ENCODE assay signal across 19 cellular contexts in genomic region chr2:27282892-27283291, GRCh38. TPM values are rescaled to one million over a fixed set of nuclear protein-coding genes. Genes with fewer than 3 reads are reported as not detected.
DNase-seq lines count a peak whose midpoint lies in the region; ATAC-seq, FAIRE-seq and TF ChIP-seq lines count a peak whose summit lies in the region.
"Had no signal": no experiment of that assay in that cellular context is flagged by ENCODE, and none has a peak within 500 bp of the region (broad histone marks: within the 10 kb centered on the region; RNA-seq: fewer than 3 reads in every experiment).

No MANE protein-coding gene starts in this region.

- peaks cover 19% of the 10 kb centered on the region for H3K4me1 Mint-ChIP-seq in endodermal cell

- no peak for TF ChIP-seq RAD21 in A549 (conservative IDR thresholded peaks at IDR 0.05 in 1 of 2, IDR thresholded peaks at IDR 0.05 in 1 of 2)

- H3K9me3 ChIP-seq in A549 (no peaks in the 10 kb centered on the region), HUES48 (ENCODE audit: control insufficient read depth, insufficient read depth, low read length) (no peaks in the 10 kb centered on the region), endodermal cell (ENCODE audit: control insufficient read depth, low read length) (no peaks in the 10 kb centered on the region), left lung (no peaks in the 10 kb centered on the region), small intestine (ENCODE audit: control insufficient read depth, low read depth) (no peaks in the 10 kb centered on the region)
- H3K9me3 ChIP-seq: colonic mucosa, thyroid gland had no signal

- no peak for TF ChIP-seq EP300 in A549 (IDR thresholded peaks at IDR 0.05)

- peaks cover 26% of the 10 kb centered on the region for H3K4me1 ChIP-seq in A549
- peaks cover 33% of the 10 kb centered on the region for H3K4me1 ChIP-seq in HUES48 (ENCODE audit: control insufficient read depth, insufficient read depth, low read length)
- peaks cover 16% of the 10 kb centered on the region for H3K4me1 ChIP-seq in endodermal cell (ENCODE audit: control insufficient read depth, insufficient read depth, low read length)
- peaks cover 0 to 4% of the 10 kb centered on the region in 2 donors for H3K4me1 ChIP-seq in left lung
- no peaks in the 10 kb centered on the region for H3K4me1 ChIP-seq in small intestine (ENCODE audit: control insufficient read depth in 2 of 2, insufficient read depth in 1 of 2, low read depth in 1 of 2, low read length in 1 of 2)
- H3K4me1 ChIP-seq: colonic mucosa had no signal

- peaks cover 9% of the 10 kb centered on the region; the same call in 1 of the 2 replicates for H3K27me3 ChIP-seq in HUES48 (ENCODE audit: control insufficient read depth, insufficient read depth, low read length)
- H3K27me3 ChIP-seq in endodermal cell (ENCODE audit: control insufficient read depth, insufficient read depth, low read length, poor library complexity, severe bottlenecking) = no peaks in the 10 kb centered on the region
- peaks cover 0 to 23% of the 10 kb centered on the region in 2 donors for H3K27me3 ChIP-seq in left lung
- peaks cover 0 to 15% of the 10 kb centered on the region in 2 donors for H3K27me3 ChIP-seq in small intestine (ENCODE audit: control insufficient read depth in 2 of 2, insufficient read depth in 2 of 2, low read length in 2 of 2)
- H3K27me3 ChIP-seq: colonic mucosa, thyroid gland had no signal

- H3K27ac ChIP-seq in A549 (peak overlapping the region; percentile 38 to 75), HUES48 (ENCODE audit: low read depth, low read length) (peak overlapping the region; percentile 48), endodermal cell (ENCODE audit: low read depth, low read length) (no peak overlapping the region), left lung (no peak overlapping the region), small intestine (ENCODE audit: low read depth in 1 of 2, low read length in 1 of 2) (no peak overlapping the region)
- H3K27ac ChIP-seq: colonic mucosa had no signal

- H3K27ac Mint-ChIP-seq in endodermal cell = peak overlapping the region; percentile 90
- H3K27ac Mint-ChIP-seq: activated CD8-positive, alpha-beta T cell treated with anti-CD3 and anti-CD28 coated beads, Interleukin-2, amount 10 ng/mL, durations not matched to agents 7 days and 5 days; activated T-helper 17 cell treated with anti-CD3 and anti-CD28 coated beads, Interleukin-2, amount 50 U/mL, for 72 hours; naive thymus-derived CD8-positive, alpha-beta T cell had no signal

- POLR2A ChIA-PET in A549 (lab: Yijun Ruan, JAX) = no interaction called here

- peaks cover 10% of the 10 kb centered on the region for H3K27me3 Mint-ChIP-seq in endodermal cell (ENCODE audit: insufficient read depth)

- CTCF ChIA-PET in A549 (lab: Yijun Ruan, JAX) = interaction anchor here (0.6 to 12.1 kb wide), 13 partner anchors 13 to 437 kb away, joined by 3 to 394 read pairs (median 8); partner anchors contain the start of gene SLC30A3

- no peak for FAIRE-seq in A549 (lab: Jason Lieb, UNC)
- no peak for FAIRE-seq in small intestine (lab: Jason Lieb, UNC)

- H3K9ac ChIP-seq in HUES48 (ENCODE audit: low read depth, low read length) = peak overlapping the region; percentile 22; the same call in 1 of the 2 replicates
- H3K9ac ChIP-seq in endodermal cell (ENCODE audit: extremely low read depth, low read length, poor library complexity, severe bottlenecking) = no peak overlapping the region

- no peaks in the 10 kb centered on the region for H3K36me3 ChIP-seq in HUES48 (ENCODE audit: control insufficient read depth, insufficient read depth, low read length)
- no peaks in the 10 kb centered on the region for H3K36me3 ChIP-seq in endodermal cell (ENCODE audit: control insufficient read depth, insufficient read depth, low read length)
- no peaks in the 10 kb centered on the region for H3K36me3 ChIP-seq in left lung
- H3K36me3 ChIP-seq in small intestine (ENCODE audit: control insufficient read depth in 2 of 2, insufficient read depth in 2 of 2, low read length in 2 of 2) = no peaks in the 10 kb centered on the region
- H3K36me3 ChIP-seq: colonic mucosa, thyroid gland had no signal

- intact Hi-C loops in left lung (cut with DNase I) = loop anchor here in 1 of 2 donors (10.0 kb wide), 1 partner anchor 188 kb away; no protein-coding TSS in a partner anchor

- H3K4me3 ChIP-seq in A549 = no peak overlapping the region
- H3K4me3 ChIP-seq in HUES48 (ENCODE audit: low read depth, low read length) = peak overlapping the region; percentile 49
- no peak overlapping the region for H3K4me3 ChIP-seq in endodermal cell (ENCODE audit: low read length)
- H3K4me3 ChIP-seq in left lung = no peak overlapping the region
- H3K4me3 ChIP-seq in small intestine (ENCODE audit: low read depth in 1 of 2, low read length in 2 of 2) = no peak overlapping the region
- no peak overlapping the region for H3K4me3 ChIP-seq in foreskin fibroblast (ENCODE audit: low read depth in 1 of 2, low read length in 2 of 2)
- H3K4me3 ChIP-seq: colonic mucosa, thyroid gland had no signal

- DNase-seq in A549 (ENCODE audit: low read depth in 1 of 2, low spot score in 1 of 2) = peak in 1 of 2 experiments; percentile 31
- DNase-seq in endodermal cell = peak; percentile 77
- no peak for DNase-seq in left lung
- DNase-seq in small intestine = no peak
- no peak for DNase-seq in foreskin fibroblast
- DNase-seq in amniotic stem cell (lab: John Stamatoyannopoulos, UW) = no peak
- DNase-seq in NCI-H510A treated with DMSO at 0.1 percent for 48 hours (lab: John Stamatoyannopoulos, UW) = no peak
- DNase-seq: activated CD8-positive, alpha-beta T cell treated with anti-CD3 and anti-CD28 coated beads, Interleukin-2, amount 10 ng/mL, durations not matched to agents 7 days and 5 days; anterior cingulate cortex; colonic mucosa; naive thymus-derived CD8-positive, alpha-beta T cell; NCI-H1092 had no signal

- WGBS in A549 (ENCODE audit: missing lambda C conversion rate) = 47% methylated on average over 5 of the region's 5 CpGs
- 52 to 60% methylated on average over 5 of the region's 5 CpGs for WGBS in endodermal cell (ENCODE audit: insufficient coverage in 1 of 2, insufficient read length in 1 of 2), 2 experiments
- WGBS in small intestine, 3 donors = 21 to 57% (median 40%) methylated on average over 5 of the region's 5 CpGs

- peak; percentile 7 to 53; a peak in 3 of 6 replicates for ATAC-seq in A549
- ATAC-seq in left lung = peak; percentile 22
- ATAC-seq: activated CD8-positive, alpha-beta T cell treated with anti-CD3 and anti-CD28 coated beads, Interleukin-2, amount 10 ng/mL, durations not matched to agents 7 days and 5 days; activated T-helper 17 cell treated with anti-CD3 and anti-CD28 coated beads, Interleukin-2, amount 50 U/mL, for 72 hours; naive thymus-derived CD8-positive, alpha-beta T cell had no signal

- H3K4me2 ChIP-seq in A549 = peak overlapping the region; percentile 51

- TF ChIP-seq CTCF in A549 (IDR thresholded peaks at IDR 0.05) = no peak
- no peak for TF ChIP-seq CTCF in endodermal cell (conservative IDR thresholded peaks at IDR 0.05)
- TF ChIP-seq CTCF in left lung (IDR thresholded peaks at IDR 0.05) = no peak
- no peak for TF ChIP-seq CTCF in foreskin fibroblast (IDR thresholded peaks at IDR 0.05; ENCODE audit: low read depth, low read length)

- H3K4me3 Mint-ChIP-seq in endodermal cell = peak overlapping the region; percentile 38
- H3K4me3 Mint-ChIP-seq: activated CD8-positive, alpha-beta T cell treated with anti-CD3 and anti-CD28 coated beads, Interleukin-2, amount 10 ng/mL, durations not matched to agents 7 days and 5 days; activated T-helper 17 cell treated with anti-CD3 and anti-CD28 coated beads, Interleukin-2, amount 50 U/mL, for 72 hours; naive thymus-derived CD8-positive, alpha-beta T cell had no signal

- no peaks in the 10 kb centered on the region for H3K36me3 Mint-ChIP-seq in endodermal cell (ENCODE audit: low read depth)
- H3K36me3 Mint-ChIP-seq: naive thymus-derived CD8-positive, alpha-beta T cell had no signal

- no peaks in the 10 kb centered on the region for H3K9me3 Mint-ChIP-seq in endodermal cell
- H3K9me3 Mint-ChIP-seq: activated T-helper 17 cell treated with anti-CD3 and anti-CD28 coated beads, Interleukin-2, amount 50 U/mL, for 72 hours; naive thymus-derived CD8-positive, alpha-beta T cell had no signal

- no peak for TF ChIP-seq POLR2A in A549 (IDR thresholded peaks at IDR 0.05; ENCODE audit: low read length)

RNA-seq across cellular contexts. Expression of gene TRIM54, which starts 0.7 kb away (rescaled TPM):
- polyA plus RNA-seq in A549 (2011; rRNA removed) (0.05 and 0.14 TPM in 2 replicates), A549 (2017; fragmentation: RNase III; extraction: RNeasy Plus Mini Kit Qiagen cat#74134 plus additional on column Dnase treatment) (0.07 to 0.13 TPM (median 0.11 TPM) in 3 replicates), small intestine (1 to 10 TPM; 1.3 to 5.4 (median 2.4) TPM)
- polyA plus RNA-seq in A549 (2012; cell fraction: cytosol; rRNA removed) = 0.11 and 0.17 TPM in 2 replicates
- 0.26 and 0.39 TPM in 2 replicates for polyA plus RNA-seq in A549 (2012; cell fraction: nucleus; rRNA removed)
- 0.19 and 0.29 TPM in 2 replicates for polyA minus RNA-seq in A549 (2011; rRNA and poly(A)+ RNA removed)
- total RNA-seq in endodermal cell (1 to 10 TPM in 1 of 2 donors, under 1 TPM in 1; 0.86 to 2.2 TPM), left lung (under 1 TPM in 1 of 2 donors, not detected in 1; 0.17 TPM)
- 0.21 TPM for polyA plus RNA-seq in endodermal cell (2013, experiment 1 of 2)
- not detected for polyA plus RNA-seq in endodermal cell (2013, experiment 2 of 2)
- total RNA-seq: lower leg skin, renal cortical epithelial cell had no signal
- polyA plus RNA-seq: naive thymus-derived CD8-positive, alpha-beta T cell had no signal

RNA-seq across cellular contexts. Expression of gene DNAJC5G, which starts 7.7 kb away (rescaled TPM):
- polyA plus RNA-seq in A549 (2011; rRNA removed) (0.12 TPM in 1 of 2 replicates, not detected in the other), A549 (2017; fragmentation: RNase III; extraction: RNeasy Plus Mini Kit Qiagen cat#74134 plus additional on column Dnase treatment) (not detected in 3 replicates), small intestine (not detected)
- not detected in 2 replicates for polyA plus RNA-seq in A549 (2012; cell fraction: cytosol; rRNA removed)
- not detected in 2 replicates for polyA plus RNA-seq in A549 (2012; cell fraction: nucleus; rRNA removed)
- polyA minus RNA-seq in A549 (2011; rRNA and poly(A)+ RNA removed) = not detected in 2 replicates
- total RNA-seq in endodermal cell (under 1 TPM in 1 of 2 donors, not detected in 1; 0.49 TPM), left lung (not detected)
- polyA plus RNA-seq in endodermal cell (2013, experiment 1 of 2) = not detected
- polyA plus RNA-seq in endodermal cell (2013, experiment 2 of 2) = not detected
- total RNA-seq: activated CD8-positive, alpha-beta T cell treated with anti-CD3 and anti-CD28 coated beads, Interleukin-2, amount 10 ng/mL, durations not matched to agents 7 days and 5 days; activated T-helper 17 cell treated with anti-CD3 and anti-CD28 coated beads, Interleukin-2, amount 50 U/mL, for 72 hours; colonic mucosa; epithelial cell of proximal tubule; lower leg skin; naive thymus-derived CD8-positive, alpha-beta T cell; renal cortical epithelial cell had no signal
- polyA plus RNA-seq: AG04450; naive thymus-derived CD8-positive, alpha-beta T cell had no signal

RNA-seq across cellular contexts. Expression of gene SLC30A3, which starts 20.0 kb away (rescaled TPM):
- polyA plus RNA-seq in A549 (2011; rRNA removed) (0.90 and 0.97 TPM in 2 replicates), A549 (2017; fragmentation: RNase III; extraction: RNeasy Plus Mini Kit Qiagen cat#74134 plus additional on column Dnase treatment) (1.6 to 1.9 TPM (median 1.7 TPM) in 3 replicates), small intestine (under 1 TPM in 1 of 3 donors, not detected in 2; 0.04 TPM)
- polyA plus RNA-seq in A549 (2012; cell fraction: cytosol; rRNA removed) = 3.9 and 5.7 TPM in 2 replicates
- polyA plus RNA-seq in A549 (2012; cell fraction: nucleus; rRNA removed) = 8.7 TPM in 2 replicates
- 0.87 and 0.88 TPM in 2 replicates for polyA minus RNA-seq in A549 (2011; rRNA and poly(A)+ RNA removed)
- total RNA-seq in endodermal cell (1 to 10 TPM; 1.5 to 2.8 TPM), left lung (under 1 TPM; 0.39 to 0.64 TPM)
- 1.4 TPM for polyA plus RNA-seq in endodermal cell (2013, experiment 1 of 2)
- 0.83 TPM for polyA plus RNA-seq in endodermal cell (2013, experiment 2 of 2)
- total RNA-seq: activated CD8-positive, alpha-beta T cell treated with anti-CD3 and anti-CD28 coated beads, Interleukin-2, amount 10 ng/mL, durations not matched to agents 7 days and 5 days; colonic mucosa; epithelial cell of proximal tubule; naive thymus-derived CD8-positive, alpha-beta T cell had no signal

RNA-seq across cellular contexts. Expression of gene UCN, which starts 25.4 kb away (rescaled TPM):
- polyA plus RNA-seq in A549 (2011; rRNA removed) = 1.0 TPM in 2 replicates
- 1.7 and 2.2 TPM in 2 replicates for polyA plus RNA-seq in A549 (2012; cell fraction: cytosol; rRNA removed)
- polyA plus RNA-seq in A549 (2012; cell fraction: nucleus; rRNA removed) = 18.1 and 20.0 TPM in 2 replicates
- 0.76 to 1.3 TPM (median 1.0 TPM) in 3 replicates for polyA plus RNA-seq in A549 (2017; fragmentation: RNase III; extraction: RNeasy Plus Mini Kit Qiagen cat#74134 plus additional on column Dnase treatment)
- polyA minus RNA-seq in A549 (2011; rRNA and poly(A)+ RNA removed) = 0.66 and 1.1 TPM in 2 replicates
- under 1 TPM; 0.59 to 0.75 TPM for total RNA-seq in endodermal cell
- polyA plus RNA-seq in endodermal cell (2013, experiment 1 of 2) = 0.93 TPM
- polyA plus RNA-seq in endodermal cell (2013, experiment 2 of 2) = 0.99 TPM
- total RNA-seq in left lung = 1 to 10 TPM; 1.5 to 2.6 TPM
- 1 to 10 TPM in 2 of 3 donors, under 1 TPM in 1; 0.76 to 8.9 (median 1.8) TPM for polyA plus RNA-seq in small intestine
- total RNA-seq: epithelial cell of proximal tubule had no signal

RNA-seq across cellular contexts. Expression of gene MPV17, which starts 40.0 kb away (rescaled TPM):
- polyA plus RNA-seq in A549 (2011; rRNA removed) (130 and 157 TPM in 2 replicates), A549 (2017; fragmentation: RNase III; extraction: RNeasy Plus Mini Kit Qiagen cat#74134 plus additional on column Dnase treatment) (61.4 to 70.5 TPM (median 67.7 TPM) in 3 replicates), small intestine (10 to 100 TPM; 27.3 to 60.4 (median 50.8) TPM)
- 133 and 139 TPM in 2 replicates for polyA plus RNA-seq in A549 (2012; cell fraction: cytosol; rRNA removed)
- 126 and 187 TPM in 2 replicates for polyA plus RNA-seq in A549 (2012; cell fraction: nucleus; rRNA removed)
- polyA minus RNA-seq in A549 (2011; rRNA and poly(A)+ RNA removed) = 164 and 218 TPM in 2 replicates
- total RNA-seq in endodermal cell (10 to 100 TPM; 46.6 to 59.6 TPM), left lung (100 to 1,000 TPM in 1 of 2 donors, 10 to 100 TPM in 1; 96.4 to 103 TPM)
- 85.7 TPM for polyA plus RNA-seq in endodermal cell (2013, experiment 1 of 2)
- 72.9 TPM for polyA plus RNA-seq in endodermal cell (2013, experiment 2 of 2)

Comparison
In these comparisons a context has a peak if more than half of its experiments do, and no peak if none do; other contexts are left out.
1. H3K27ac ChIP-seq: peak in A549 (2 of 2) and HUES48 (single experiment); none in endodermal cell (single experiment), left lung (0 of 2) and small intestine (0 of 2).